ENCODE assay signal across 33 cellular contexts in genomic region chr6:95439741-95440140, GRCh38.
"Had no signal": no experiment of that assay in that cellular context is flagged by ENCODE, and none has a peak within 500 bp of the region (broad histone marks: within the 10 kb centered on the region; RNA-seq: fewer than 3 reads in every experiment).

No MANE protein-coding gene starts in this region.

- H3K9me3 ChIP-seq: adrenal gland, body of pancreas, gastrocnemius medialis had no signal

- H3K4me3 ChIP-seq: adrenal gland, body of pancreas, esophagus muscularis mucosa, gastrocnemius medialis had no signal

- DNase-seq: activated B cell treated with CpG ODN at 0.5 μM for 24 hours; activated CD4-positive, alpha-beta memory T cell treated with anti-CD3 and anti-CD28 coated beads for 36 hours; activated CD4-positive, alpha-beta T cell treated with anti-CD3 and anti-CD28 coated beads for 48 hours; activated CD4-positive, alpha-beta T cell treated with anti-CD3 and anti-CD28 coated beads, Interleukin-2, amount 50 U/mL, for 1 hour; activated CD8-positive, alpha-beta memory T cell treated with anti-CD3 and anti-CD28 coated beads, Interleukin-2, amount 10 ng/mL, durations not matched to agents 7 days and 5 days; activated CD8-positive, alpha-beta memory T cell treated with anti-CD3 and anti-CD28 coated beads, Interleukin-2, amount 50 U/mL, for 4 hours; activated CD8-positive, alpha-beta T cell treated with anti-CD3 and anti-CD28 coated beads, Interleukin-2, amount 10 ng/mL, durations not matched to agents 7 days and 5 days; activated effector memory CD4-positive, alpha-beta T cell treated with anti-CD3 and anti-CD28 coated beads, Interleukin-2, amount 50 U/mL, for 16 hours; activated naive CD4-positive, alpha-beta T cell treated with anti-CD3 and anti-CD28 coated beads for 36 hours; activated naive CD8-positive, alpha-beta T cell treated with anti-CD3 and anti-CD28 coated beads for 36 hours; activated naive CD8-positive, alpha-beta T cell treated with anti-CD3 and anti-CD28 coated beads, Interleukin-2, amount 50 U/mL, for 24 hours; activated T-cell treated with anti-CD3 and anti-CD28 coated beads, Interleukin-2, amount 50 U/mL, for 1 hour; activated T-cell treated with anti-CD3 and anti-CD28 coated beads, Interleukin-2, amount 50 U/mL, for 48 hours; adrenal gland; amygdala; aorta; body of pancreas; caudate nucleus; cortex of kidney; dermis blood vessel endothelial cell; effector CD4-positive, alpha-beta T cell; effector memory CD8-positive, alpha-beta T cell; erythroblast; foreskin keratinocyte; gastrocnemius medialis; glutamatergic neuron; T-helper 1 cell; T-helper 17 cell; T1000; WERI-Rb-1 had no signal

- H3K36me3 ChIP-seq: adrenal gland, esophagus muscularis mucosa, gastrocnemius medialis, WERI-Rb-1 had no signal

- H3K27ac ChIP-seq: adrenal gland, body of pancreas, esophagus muscularis mucosa, foreskin keratinocyte, gastrocnemius medialis, WERI-Rb-1 had no signal

- FAIRE-seq: colon had no signal

- ATAC-seq: activated CD4-positive, CD25-positive, alpha-beta regulatory T cell treated with anti-CD3 and anti-CD28 coated beads, Interleukin-2, amount 50 U/mL, for 24 hours; activated CD8-positive, alpha-beta memory T cell treated with anti-CD3 and anti-CD28 coated beads, Interleukin-2, amount 10 ng/mL, durations not matched to agents 7 days and 5 days; activated CD8-positive, alpha-beta T cell treated with anti-CD3 and anti-CD28 coated beads, Interleukin-2, amount 10 ng/mL, durations not matched to agents 7 days and 5 days; activated naive CD8-positive, alpha-beta T cell treated with anti-CD3 and anti-CD28 coated beads, Interleukin-2, amount 50 U/mL, for 24 hours; body of pancreas; effector memory CD8-positive, alpha-beta T cell; foreskin keratinocyte; gastrocnemius medialis; T-helper 17 cell had no signal

- H3K27me3 ChIP-seq: adrenal gland, body of pancreas, esophagus muscularis mucosa, foreskin keratinocyte, gastrocnemius medialis had no signal

- H3K4me1 ChIP-seq: adrenal gland, body of pancreas, esophagus muscularis mucosa, foreskin keratinocyte, gastrocnemius medialis had no signal
